Comparison of ENCODE assay signal across 23 cellular contexts in the genomic region with DNA sequence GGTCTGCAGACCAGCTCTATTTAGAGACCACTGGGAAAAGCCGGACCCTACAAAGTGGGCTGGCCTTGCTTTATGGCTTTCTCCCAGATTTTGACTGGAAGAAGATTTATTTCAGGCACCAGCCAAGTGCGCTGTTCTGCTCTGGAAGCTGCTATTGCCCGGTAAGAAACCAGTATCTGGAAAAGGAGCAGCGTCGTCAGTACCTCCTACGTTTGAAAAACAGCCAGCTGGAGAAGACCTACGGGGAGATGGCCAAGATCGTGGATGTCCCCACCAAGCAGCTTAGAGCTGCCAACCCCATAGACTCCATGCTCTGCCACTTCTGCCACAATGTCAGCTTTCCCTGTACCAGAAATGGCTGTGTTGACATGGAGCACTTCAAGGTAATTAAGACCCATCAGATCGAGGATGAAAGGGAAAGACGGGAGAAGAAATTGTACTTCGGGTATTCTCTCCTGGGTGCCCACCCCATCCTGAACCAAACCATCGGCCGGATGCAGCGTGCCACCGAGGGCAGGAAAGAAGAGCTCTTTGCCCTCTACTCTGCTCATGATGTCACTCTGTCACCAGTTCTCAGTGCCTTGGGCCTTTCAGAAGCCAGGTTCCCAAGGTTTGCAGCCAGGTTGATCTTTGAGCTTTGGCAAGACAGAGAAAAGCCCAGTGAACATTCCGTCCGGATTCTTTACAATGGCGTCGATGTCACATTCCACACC.
DNase-seq lines count a peak whose midpoint lies in the region; ATAC-seq and TF ChIP-seq lines count a peak whose summit lies in the region.
"Had no signal": no experiment of that assay in that cellular context is flagged by ENCODE, and none has a peak within 500 bp of the region (broad histone marks: within the 10 kb centered on the region; RNA-seq: fewer than 3 reads in every experiment).

No MANE protein-coding gene starts in this region.

- H3K4me1 ChIP-seq in testis: peaks cover 22% of the 10 kb centered on the region
- H3K4me1 ChIP-seq: Caco-2 had no signal

- H3K9me3 ChIP-seq in testis: no peaks in the 10 kb centered on the region
- H3K9me3 ChIP-seq: Caco-2 had no signal

- 60 to 76% methylated on average over 19 of the region's 19 CpGs for WGBS in testis, 2 donors

- H3K27ac ChIP-seq in coronary artery (peak overlapping the region; percentile 24 to 80), testis (peak overlapping the region; percentile 42 to 77)
- H3K27ac ChIP-seq: 22Rv1, SK-N-MC had no signal

- no peaks in the 10 kb centered on the region for H3K36me3 ChIP-seq in testis (ENCODE audit: low read depth, missing control alignments)

- peaks cover 18% of the 10 kb centered on the region for H3K4me1 Mint-ChIP-seq in T-helper 2 cell treated with Interferon-gamma antibody and Interleukin-4, amounts not matched to agents 5 μg/mL and 100 μg/mL, for 36 hours (ENCODE audit: low read depth)

- H3K36me3 Mint-ChIP-seq in T-helper 2 cell treated with Interferon-gamma antibody and Interleukin-4, amounts not matched to agents 5 μg/mL and 100 μg/mL, for 36 hours (ENCODE audit: low read depth): peaks cover 49% of the 10 kb centered on the region

- no peak for DNase-seq in T-helper 2 cell treated with Interferon-gamma antibody and Interleukin-4, amounts not matched to agents 5 μg/mL and 100 μg/mL, for 36 hours (ENCODE audit: low spot score)
- DNase-seq in T-helper 2 cell (no peak), coronary artery (ENCODE audit: low spot score) (peak; percentile 60), medulla oblongata (ENCODE audit: extremely low spot score) (peak; percentile 18), testis (no peak), NCI-H446 (lab: John Stamatoyannopoulos, UW) (no peak), inferior parietal cortex (ENCODE audit: extremely low spot score) (no peak)
- DNase-seq: activated naive CD8-positive, alpha-beta T cell treated with anti-CD3 and anti-CD28 coated beads, Interleukin-2, amount 10 ng/mL, durations not matched to agents 7 days and 5 days; activated T-cell treated with anti-CD3 and anti-CD28 coated beads, Interleukin-2, amount 50 U/mL, for 72 hours; Caco-2; HCEC 1CT; naive B cell; NCI-H1105 treated with DMSO at 0.1 percent for 48 hours; NCI-H510A treated with DMSO at 0.1 percent for 48 hours; stimulated activated CD4-positive, alpha-beta T cell treated with anti-CD3 and anti-CD28 coated beads, Interleukin-2, amount 100 ng/mL, for 24 hours; stimulated activated naive B cell treated with anti-CD40 and anti-IgM and Interleukin-4, amounts not matched to agents 10 μg/mL and 1 μg/mL and 100 μg/mL, for 72 hours; T-helper 9 cell; trophoblast cell had no signal

- H3K27ac Mint-ChIP-seq in T-helper 2 cell treated with Interferon-gamma antibody and Interleukin-4, amounts not matched to agents 5 μg/mL and 100 μg/mL, for 36 hours: peak overlapping the region; percentile 12
- H3K27ac Mint-ChIP-seq: activated naive CD8-positive, alpha-beta T cell treated with anti-CD3 and anti-CD28 coated beads, Interleukin-2, amount 10 ng/mL, durations not matched to agents 7 days and 5 days; activated T-cell treated with anti-CD3 and anti-CD28 coated beads, Interleukin-2, amount 50 U/mL, for 72 hours; dendritic cell treated with granulocyte-macrophage colony-stimulating factor and Interleukin-4, amounts not matched to agents 40 ng/mL and 50 ng/mL, for 4 days; naive B cell; stimulated activated naive B cell treated with anti-CD40 and anti-IgM and Interleukin-4, amounts not matched to agents 10 μg/mL and 1 μg/mL and 100 μg/mL, for 72 hours had no signal

- no peak overlapping the region for H3K4me3 Mint-ChIP-seq in T-helper 2 cell treated with Interferon-gamma antibody and Interleukin-4, amounts not matched to agents 5 μg/mL and 100 μg/mL, for 36 hours
- H3K4me3 Mint-ChIP-seq: activated naive CD8-positive, alpha-beta T cell treated with anti-CD3 and anti-CD28 coated beads, Interleukin-2, amount 10 ng/mL, durations not matched to agents 7 days and 5 days; activated T-cell treated with anti-CD3 and anti-CD28 coated beads, Interleukin-2, amount 50 U/mL, for 72 hours; dendritic cell treated with granulocyte-macrophage colony-stimulating factor and Interleukin-4, amounts not matched to agents 40 ng/mL and 50 ng/mL, for 4 days; stimulated activated naive B cell treated with anti-CD40 and anti-IgM and Interleukin-4, amounts not matched to agents 10 μg/mL and 1 μg/mL and 100 μg/mL, for 72 hours had no signal

- peak overlapping the region; percentile 18 for H3K4me3 ChIP-seq in coronary artery
- H3K4me3 ChIP-seq in testis: no peak overlapping the region
- H3K4me3 ChIP-seq: SK-N-MC had no signal

- H3K27me3 ChIP-seq in testis: no peaks in the 10 kb centered on the region

- intact Hi-C loops in testis (cut with DNase I; ENCODE audit: low total_unique reads): no loop called here

- no peak for ATAC-seq in HG03571 (IDR thresholded peaks at IDR 0.05; ENCODE audit: unreplicated experiment)
- ATAC-seq: activated CD4-positive, CD25-positive, alpha-beta regulatory T cell treated with anti-CD3 and anti-CD28 coated beads, Interleukin-2, amount 50 U/mL, for 24 hours; activated T-cell treated with anti-CD3 and anti-CD28 coated beads, Interleukin-2, amount 50 U/mL, for 72 hours; stimulated activated naive B cell treated with anti-CD40 and anti-IgM and Interleukin-4, amounts not matched to agents 10 μg/mL and 1 μg/mL and 100 μg/mL, for 72 hours had no signal

- H3K9me3 Mint-ChIP-seq in T-helper 2 cell treated with Interferon-gamma antibody and Interleukin-4, amounts not matched to agents 5 μg/mL and 100 μg/mL, for 36 hours: no peaks in the 10 kb centered on the region
- H3K9me3 Mint-ChIP-seq: activated T-cell treated with anti-CD3 and anti-CD28 coated beads, Interleukin-2, amount 50 U/mL, for 72 hours; dendritic cell treated with granulocyte-macrophage colony-stimulating factor and Interleukin-4, amounts not matched to agents 40 ng/mL and 50 ng/mL, for 4 days; naive B cell; stimulated activated naive B cell treated with anti-CD40 and anti-IgM and Interleukin-4, amounts not matched to agents 10 μg/mL and 1 μg/mL and 100 μg/mL, for 72 hours had no signal

- no peaks in the 10 kb centered on the region for H3K27me3 Mint-ChIP-seq in T-helper 2 cell treated with Interferon-gamma antibody and Interleukin-4, amounts not matched to agents 5 μg/mL and 100 μg/mL, for 36 hours (ENCODE audit: low read depth)
- H3K27me3 Mint-ChIP-seq: activated naive CD8-positive, alpha-beta T cell treated with anti-CD3 and anti-CD28 coated beads, Interleukin-2, amount 10 ng/mL, durations not matched to agents 7 days and 5 days; dendritic cell treated with granulocyte-macrophage colony-stimulating factor and Interleukin-4, amounts not matched to agents 40 ng/mL and 50 ng/mL, for 4 days; naive B cell; stimulated activated naive B cell treated with anti-CD40 and anti-IgM and Interleukin-4, amounts not matched to agents 10 μg/mL and 1 μg/mL and 100 μg/mL, for 72 hours had no signal

- no peak for TF ChIP-seq POLR2A in testis (IDR thresholded peaks at IDR 0.05)

- no peak for TF ChIP-seq CTCF in coronary artery (IDR thresholded peaks at IDR 0.05)
- no peak for TF ChIP-seq CTCF in testis (IDR thresholded peaks at IDR 0.05)

Comparison
In these comparisons a context has a peak if more than half of its experiments do, and no peak if none do; other contexts are left out.
1. DNase-seq: peak in coronary artery (single experiment) and medulla oblongata (single experiment); none in T-helper 2 cell treated with Interferon-gamma antibody and Interleukin-4, amounts not matched to agents 5 μg/mL and 100 μg/mL, for 36 hours (single experiment), T-helper 2 cell (0 of 5), testis (single experiment), NCI-H446 (0 of 2) and inferior parietal cortex (single experiment).